In the genomic region with DNA sequence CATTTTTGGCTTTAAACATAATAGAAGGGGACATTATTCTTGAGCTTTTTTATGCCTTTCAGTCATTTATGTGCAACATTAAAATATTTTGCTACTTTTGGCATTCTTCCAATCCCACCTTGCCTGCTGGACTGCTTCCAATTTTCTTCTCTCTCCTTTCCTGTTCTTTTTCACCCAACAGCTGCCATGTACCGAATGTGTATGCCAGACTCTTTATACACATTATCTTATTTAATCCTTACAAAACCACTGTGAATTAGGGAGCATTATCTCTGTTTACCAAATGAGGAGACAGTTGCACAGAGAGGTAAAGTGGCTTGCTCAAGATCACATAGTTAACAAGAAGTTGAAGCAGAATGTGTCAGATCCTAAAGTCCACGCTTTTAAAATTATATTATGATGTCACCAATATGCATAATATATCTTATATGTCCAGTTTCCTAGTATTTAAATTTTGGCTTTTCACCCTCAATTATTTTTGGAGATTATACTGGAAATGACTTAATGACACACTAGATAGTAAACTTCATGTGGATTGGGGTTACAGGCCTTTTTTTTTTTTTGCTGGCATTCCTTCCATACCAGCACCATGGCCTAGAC, we compare ENCODE assay signal across 17 cellular contexts.
A peak's percentile ranks its signal among the peaks of the same experiment; 100 is the strongest.
DNase-seq lines count a peak whose midpoint lies in the region; ATAC-seq and TF ChIP-seq lines count a peak whose summit lies in the region.
"Had no signal": no experiment of that assay in that cellular context is flagged by ENCODE, and none has a peak within 500 bp of the region (broad histone marks: within the 10 kb centered on the region; RNA-seq: fewer than 3 reads in every experiment).

No MANE protein-coding gene starts in this region.

- intact Hi-C loops in psoas muscle (cut with DNase I) = loop anchor here (5.0 to 10.0 kb wide), 4 partner anchors 102 to 422 kb away; a partner anchor contains a TSS

- 54 to 70% (median 63%) methylated on average over 2 of the region's 2 CpGs for WGBS in psoas muscle, 3 donors

- peak overlapping the region; percentile 26 for H3K27ac ChIP-seq in psoas muscle
- H3K27ac ChIP-seq: BLaER1 had no signal

- no peak overlapping the region for H3K4me3 ChIP-seq in psoas muscle
- H3K4me3 ChIP-seq: BLaER1 had no signal

- H3K27me3 Mint-ChIP-seq in activated T-cell treated with anti-CD3 and anti-CD28 coated beads, Interleukin-2, amount 50 U/mL, for 4 hours (ENCODE audit: low read depth) = peaks cover 6% of the 10 kb centered on the region

- no peaks in the 10 kb centered on the region for H3K9me3 Mint-ChIP-seq in activated T-cell treated with anti-CD3 and anti-CD28 coated beads, Interleukin-2, amount 50 U/mL, for 4 hours

- no peak for TF ChIP-seq CTCF in psoas muscle (IDR thresholded peaks at IDR 0.05)

- DNase-seq in NCI-H1092 treated with DMSO at 0.1 percent for 48 hours (lab: John Stamatoyannopoulos, UW) (peak; percentile 60), NCI-H1092 (lab: John Stamatoyannopoulos, UW) (no peak), NCI-H1105 (lab: John Stamatoyannopoulos, UW) (peak; percentile 37), NCI-H82 (lab: John Stamatoyannopoulos, UW) (peak; percentile 68), psoas muscle (no peak), occipital lobe (lab: John Stamatoyannopoulos, UW) (no peak)
- DNase-seq in activated T-cell treated with anti-CD3 and anti-CD28 coated beads, Interleukin-2, amount 50 U/mL, for 4 hours = no peak
- DNase-seq: 8988T; DMS53; H7; KBM-7; NCI-H187 treated with DMSO at 0.1 percent for 48 hours; NK-92 treated with Interleukin-12 subunit alpha and Interleukin-12 subunit beta, amount 100 ng/mL, for 24 hours; PC-3; T-helper 9 cell had no signal

- no peaks in the 10 kb centered on the region for H3K27me3 ChIP-seq in psoas muscle (ENCODE audit: insufficient read depth in 3 of 3, low read length in 2 of 3)
- H3K27me3 ChIP-seq: BLaER1 had no signal

- H3K4me3 Mint-ChIP-seq in activated T-cell treated with anti-CD3 and anti-CD28 coated beads, Interleukin-2, amount 50 U/mL, for 4 hours = no peak overlapping the region

- H3K36me3 Mint-ChIP-seq in activated T-cell treated with anti-CD3 and anti-CD28 coated beads, Interleukin-2, amount 50 U/mL, for 4 hours (ENCODE audit: insufficient read depth) = no peaks in the 10 kb centered on the region

- H3K9me3 ChIP-seq in psoas muscle = no peaks in the 10 kb centered on the region
- H3K9me3 ChIP-seq: BLaER1 had no signal

- no peaks in the 10 kb centered on the region for H3K36me3 ChIP-seq in psoas muscle (ENCODE audit: insufficient read depth in 1 of 2, low read depth in 1 of 2)
- H3K36me3 ChIP-seq: BLaER1 had no signal

- no peak for ATAC-seq in psoas muscle
- ATAC-seq in HG02678 (IDR thresholded peaks at IDR 0.05; ENCODE audit: unreplicated experiment) = no peak
- ATAC-seq in activated T-cell treated with anti-CD3 and anti-CD28 coated beads, Interleukin-2, amount 50 U/mL, for 4 hours = no peak
- ATAC-seq: PC-3 had no signal

- H3K4me1 Mint-ChIP-seq in activated T-cell treated with anti-CD3 and anti-CD28 coated beads, Interleukin-2, amount 50 U/mL, for 4 hours (ENCODE audit: low read depth) = no peaks in the 10 kb centered on the region

- H3K4me1 ChIP-seq in psoas muscle = peaks cover 42% of the 10 kb centered on the region
- H3K4me1 ChIP-seq: BLaER1 had no signal

Comparison
In these comparisons a context has a peak if more than half of its experiments do, and no peak if none do; other contexts are left out.
1. DNase-seq: peak in NCI-H1092 treated with DMSO at 0.1 percent for 48 hours (single experiment), NCI-H1105 (single experiment) and NCI-H82 (single experiment); none in NCI-H1092 (single experiment), psoas muscle (0 of 2), occipital lobe (single experiment) and activated T-cell treated with anti-CD3 and anti-CD28 coated beads, Interleukin-2, amount 50 U/mL, for 4 hours (single experiment).